ENCODE assay signal across 1 cellular context in the genomic region with DNA sequence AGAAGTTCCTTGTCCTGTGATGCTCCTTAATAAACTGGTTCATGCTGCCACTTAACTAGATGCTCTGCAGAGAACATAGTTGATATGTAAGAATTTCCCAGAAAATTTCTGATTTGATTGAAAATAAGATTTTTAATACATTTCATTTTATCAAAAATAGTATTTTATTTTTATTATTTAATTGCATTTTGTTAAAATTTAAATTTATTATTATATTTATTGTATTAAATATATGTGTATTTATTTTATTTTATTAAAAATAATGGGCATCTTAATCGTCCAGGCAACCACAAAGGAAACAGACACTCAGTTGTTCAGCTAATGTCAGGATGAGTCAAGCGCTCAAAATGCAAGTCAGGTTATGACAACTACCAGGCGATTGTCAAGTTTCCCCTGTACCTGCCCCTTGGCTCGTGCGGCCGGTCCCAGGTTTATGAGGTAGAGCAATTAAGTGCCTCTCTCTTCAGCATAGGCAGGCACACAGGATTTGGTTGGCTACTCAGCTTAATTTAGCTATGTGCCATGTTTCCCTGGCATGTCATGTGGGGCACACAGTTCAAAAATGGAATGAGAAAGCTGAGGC.
TF ChIP-seq lines count a peak whose summit lies in the region.

No MANE protein-coding gene starts in this region.

TF ChIP-seq in HepG2, 621 proteins besides CTCF, POLR2A, EP300 and RAD21 (continued from another document):
- no peak for TF ChIP-seq ZNF670 (CRISPR knock-in tag; IDR thresholded peaks at IDR 0.05; ENCODE audit: borderline replicate concordance)
- no peak for TF ChIP-seq ZNF775 (CRISPR knock-in tag; IDR thresholded peaks at IDR 0.05; ENCODE audit: borderline replicate concordance)
- TF ChIP-seq MIER2 (CRISPR knock-in tag; IDR thresholded peaks at IDR 0.05) = no peak
- no peak for TF ChIP-seq ZNF678 (CRISPR knock-in tag; IDR thresholded peaks at IDR 0.05)
- TF ChIP-seq POLR2G (IDR thresholded peaks at IDR 0.05; ENCODE audit: low read depth, low read length) = no peak
- TF ChIP-seq, protein P1, sequence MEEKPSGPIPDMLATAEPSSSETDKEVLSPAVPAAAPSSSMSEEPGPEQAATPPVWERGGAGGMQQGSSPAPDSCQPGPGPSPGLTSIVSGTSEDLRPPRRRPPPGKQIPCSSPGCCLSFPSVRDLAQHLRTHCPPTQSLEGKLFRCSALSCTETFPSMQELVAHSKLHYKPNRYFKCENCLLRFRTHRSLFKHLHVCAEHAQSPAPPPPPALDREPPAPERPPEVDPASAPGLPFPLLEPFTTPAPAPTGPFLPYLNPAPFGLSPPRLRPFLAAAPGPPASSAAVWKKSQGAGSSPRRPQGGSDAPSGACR (CRISPR knock-in tag; IDR thresholded peaks at IDR 0.05) = no peak
- no peak for TF ChIP-seq RXRB (CRISPR knock-in tag; IDR thresholded peaks at IDR 0.05; ENCODE audit: borderline replicate concordance)
